In the genomic region with DNA sequence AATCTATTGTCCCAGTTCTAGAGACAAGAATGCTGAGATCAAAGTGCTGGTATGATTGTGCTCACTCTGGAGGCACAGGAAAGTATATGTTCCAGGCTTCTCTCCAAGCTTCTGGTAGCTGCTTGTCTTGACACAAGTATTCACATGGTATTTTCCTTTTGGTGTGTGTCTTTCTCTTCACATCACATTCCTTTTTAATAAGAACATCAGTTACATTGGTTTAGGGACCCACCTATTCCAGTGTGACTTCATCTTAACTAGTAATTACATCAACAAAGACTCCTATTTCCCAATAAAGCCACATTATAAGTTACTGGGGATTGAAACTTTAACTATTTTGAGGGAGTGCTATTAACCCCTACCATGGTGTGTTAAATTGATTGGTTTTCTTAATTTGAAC, we compare ENCODE assay signal across 22 cellular contexts.
"Had no signal": no experiment of that assay in that cellular context is flagged by ENCODE, and none has a peak within 500 bp of the region (broad histone marks: within the 10 kb centered on the region; RNA-seq: fewer than 3 reads in every experiment).

No MANE protein-coding gene starts in this region.

- H3K9me3 ChIP-seq: neutrophil, uterus had no signal

- DNase-seq: activated CD4-positive, alpha-beta T cell treated with anti-CD3 and anti-CD28 coated beads for 4 hours; activated CD8-positive, alpha-beta T cell treated with anti-CD3 and anti-CD28 coated beads for 36 hours; activated gamma-delta T cell treated with Interleukin-2 at 50 U/mL for 16 hours; activated naive CD8-positive, alpha-beta T cell treated with anti-CD3 and anti-CD28 coated beads for 36 hours; anterior cingulate cortex; islet precursor cell; left ventricle myocardium inferior; natural killer cell; posterior cingulate gyrus; small intestine; stimulated activated CD4-positive, alpha-beta T cell treated with anti-CD3 and anti-CD28 coated beads, Interleukin-4, amount 100 ng/mL, for 24 hours; stimulated activated CD8-positive, alpha-beta memory T cell treated with anti-CD3 and anti-CD28 coated beads, Interleukin-4, amount 100 ng/mL, for 48 hours; stimulated activated naive CD4-positive, alpha-beta T cell treated with Interleukin-2 at 50 U/mL for 16 hours; substantia nigra; T-helper 2 cell; uterus had no signal

- FAIRE-seq: endometrium had no signal

- H3K27ac ChIP-seq: cardiac muscle cell, hepatocyte, left ventricle myocardium inferior, neutrophil, tibial nerve, uterus had no signal

- H3K36me3 ChIP-seq: cardiac muscle cell, left ventricle myocardium inferior, neutrophil, uterus had no signal

- H3K4me2 ChIP-seq: hepatocyte had no signal

- H2AFZ ChIP-seq: hepatocyte had no signal

- H3K4me3 ChIP-seq: cardiac muscle cell, hepatocyte, left ventricle myocardium inferior, tibial nerve, uterus had no signal

- H3K4me1 ChIP-seq: left ventricle myocardium inferior, tibial nerve, uterus had no signal

- ATAC-seq: activated CD8-positive, alpha-beta T cell treated with anti-CD3 and anti-CD28 coated beads for 36 hours; natural killer cell; WTC11 had no signal

- H3K27me3 ChIP-seq: cardiac muscle cell, hepatocyte, neutrophil, tibial nerve, uterus had no signal

- H3K79me2 ChIP-seq: hepatocyte had no signal
